9 cellular contexts compared by ENCODE assay signal in genomic region chr16:67169642-67170167, GRCh38. TPM values are rescaled to one million over a fixed set of nuclear protein-coding genes. Genes with fewer than 3 reads are reported as not detected.
A peak's percentile ranks its signal among the peaks of the same experiment; 100 is the strongest.
DNase-seq lines count a peak whose midpoint lies in the region; ATAC-seq, FAIRE-seq and TF ChIP-seq lines count a peak whose summit lies in the region.
"Had no signal": no experiment of that assay in that cellular context is flagged by ENCODE, and none has a peak within 500 bp of the region (broad histone marks: within the 10 kb centered on the region; RNA-seq: fewer than 3 reads in every experiment).

No MANE protein-coding gene starts in this region.

- no peak for FAIRE-seq in bronchial epithelial cell (lab: Jason Lieb, UNC)
- no peak for FAIRE-seq in HepG2 (lab: Jason Lieb, UNC)
- FAIRE-seq: colon had no signal

- H3K4me1 ChIP-seq in OCI-LY1 (ENCODE audit: insufficient read depth, low read length, severe bottlenecking) = peaks cover 23% of the 10 kb centered on the region
- peaks cover 68% of the 10 kb centered on the region for H3K4me1 ChIP-seq in HepG2 (ENCODE audit: insufficient read depth, low read length)
- peaks cover 44% of the 10 kb centered on the region for H3K4me1 ChIP-seq in testis

- H3K9me2 ChIP-seq in OCI-LY1 (ENCODE audit: low read depth, low read length) = no peaks in the 10 kb centered on the region

- in situ Hi-C loops in HepG2 (cut with HindIII; ENCODE audit: extremely low pct_ligation_motif_present, low pct_unique_long_range_greater_than_20kb) = no loop called here

- H3F3A ChIP-seq in OCI-LY1 (ENCODE audit: insufficient read depth, low read length) = no peaks in the 10 kb centered on the region

- H3K27ac ChIP-seq in OCI-LY1 (ENCODE audit: low read depth, low read length, poor library complexity, severe bottlenecking) (no peak overlapping the region), HepG2 (ENCODE audit: extremely low read length, insufficient read depth, low read length) (peak overlapping the region; percentile 71), testis (peak overlapping the region; percentile 88 to 90)

- peak; percentile 72 for TF ChIP-seq CTCF in OCI-LY1 (IDR thresholded peaks at IDR 0.05; ENCODE audit: low read length)
- TF ChIP-seq CTCF in bronchial epithelial cell (IDR thresholded peaks at IDR 0.05; ENCODE audit: insufficient read depth, low read length, severe bottlenecking) = peak; percentile 71
- TF ChIP-seq CTCF in HepG2 (CRISPR knock-in tag; IDR thresholded peaks at IDR 0.05) = peak; percentile 77
- TF ChIP-seq CTCF in testis (IDR thresholded peaks at IDR 0.05) = peak in 2 of 3 experiments; percentile 39 to 57

- H3K4me2 ChIP-seq in OCI-LY1 (ENCODE audit: low read length) (peak overlapping the region; percentile 68), HepG2 (ENCODE audit: low read depth, low read length) (peak overlapping the region; percentile 99)

- TF ChIP-seq POLR2A in HepG2 (IDR thresholded peaks at IDR 0.05; ENCODE audit: insufficient read depth in 1 of 2, low read depth in 2 of 2, low read length in 2 of 2) (no peak), testis (IDR thresholded peaks at IDR 0.05) (no peak)

- TF ChIP-seq RAD21 in HepG2 (CRISPR knock-in tag; IDR thresholded peaks at IDR 0.05) = no peak

- TF ChIP-seq EP300 in HepG2 (IDR thresholded peaks at IDR 0.05; ENCODE audit: low read depth in 2 of 2, low read length in 2 of 2) (no peak), HepG2 (CRISPR knock-in tag; IDR thresholded peaks at IDR 0.05; ENCODE audit: borderline replicate concordance) (no peak; the same call in 1 of the 2 replicates)

- H4K20me1 ChIP-seq in OCI-LY1 (ENCODE audit: insufficient read depth, low read length) (no peaks in the 10 kb centered on the region), HepG2 (ENCODE audit: insufficient read depth, low read length) (no peaks in the 10 kb centered on the region)

- ATAC-seq in HepG2 = peak; percentile 8
- ATAC-seq in HG02623 (IDR thresholded peaks at IDR 0.05; ENCODE audit: unreplicated experiment) = no peak

- H3K4me3 ChIP-seq in OCI-LY1 (ENCODE audit: low read depth, low read length, poor library complexity, severe bottlenecking) = peak overlapping the region; percentile 45
- H3K4me3 ChIP-seq in bronchial epithelial cell (ENCODE audit: low read depth, low read length) = peak overlapping the region; percentile 43
- peak overlapping the region; percentile 65 to 78 (median 67) for H3K4me3 ChIP-seq in HepG2 (replicated peaks in 1 of 3; ENCODE audit: insufficient read depth in 1 of 3, low read depth in 2 of 3, low read length in 3 of 3)
- H3K4me3 ChIP-seq in testis = peak overlapping the region; percentile 32 to 52

- DNase-seq in NCI-H748 (lab: John Stamatoyannopoulos, UW; ENCODE audit: unreplicated experiment) = peak; percentile 66
- no peak for DNase-seq in NCI-H748 treated with DMSO at 0.1 percent for 48 hours (lab: John Stamatoyannopoulos, UW)
- no peak for DNase-seq in bronchial epithelial cell (ENCODE audit: low read depth)
- DNase-seq in HepG2 (ENCODE audit: low spot score) = peak; percentile 54
- peak; percentile 60 for DNase-seq in testis
- DNase-seq in SKM-1 (lab: John Stamatoyannopoulos, UW; ENCODE audit: unreplicated experiment) = no peak

- no peaks in the 10 kb centered on the region for H3K9me3 ChIP-seq in OCI-LY1 (ENCODE audit: low read length)
- H3K9me3 ChIP-seq in HepG2 (ENCODE audit: low read length) = no peaks in the 10 kb centered on the region
- H3K9me3 ChIP-seq in testis = no peaks in the 10 kb centered on the region

- H3K36me3 ChIP-seq in OCI-LY1 (ENCODE audit: insufficient read depth, low read length) = no peaks in the 10 kb centered on the region
- H3K36me3 ChIP-seq in bronchial epithelial cell (ENCODE audit: control insufficient read depth, insufficient read depth, low read length) = no peaks in the 10 kb centered on the region
- no peaks in the 10 kb centered on the region for H3K36me3 ChIP-seq in HepG2 (replicated peaks in 1 of 2; ENCODE audit: control insufficient read depth in 1 of 2, insufficient read depth in 2 of 2, low read length in 2 of 2)
- H3K36me3 ChIP-seq in testis (ENCODE audit: low read depth, missing control alignments) = no peaks in the 10 kb centered on the region

- CTCF ChIA-PET in HepG2 (lab: Yijun Ruan, JAX; ENCODE audit: low intra/inter-chr PET ratio, low total read pairs) = interaction anchor here (1.0 to 1.5 kb wide), 2 partner anchors 10 to 14 kb away, joined by 3 to 4 read pairs; partner anchors contain the start of genes FBXL8, MATCAP1 and TRADD

- no peaks in the 10 kb centered on the region for H3K27me3 ChIP-seq in OCI-LY1 (ENCODE audit: insufficient read depth, low read length)
- H3K27me3 ChIP-seq in bronchial epithelial cell (ENCODE audit: control insufficient read depth, insufficient read depth, low read length) = peaks cover 13% of the 10 kb centered on the region
- H3K27me3 ChIP-seq in HepG2 (ENCODE audit: control insufficient read depth in 1 of 2, insufficient read depth in 2 of 2, low read length in 2 of 2) = peaks cover 9 to 40% of the 10 kb centered on the region in 2 experiments
- H3K27me3 ChIP-seq in testis = no peaks in the 10 kb centered on the region

- BruUV-seq in HepG2 (replicated peaks; lab: Mats Ljungman, UMichigan) = no TSS peak

- intact Hi-C loops in HepG2 (cut with micrococcal nuclease; ENCODE audit: unreplicated experiment) = loop anchor here (1.0 kb wide), 2 partner anchors 14 to 192 kb away; partner anchors contain the start of gene MATCAP1
- intact Hi-C loops in testis (cut with DNase I; ENCODE audit: low total_unique reads) = no loop called here

- POLR2A ChIA-PET in HepG2 (lab: Yijun Ruan, JAX) = interaction anchor here (1.1 to 3.4 kb wide), 17 partner anchors 10 to 265 kb away, joined by 3 to 54 read pairs (median 5); partner anchors contain the start of genes B3GNT9, CBFB, FBXL8 and HSD11B2

- H2AFZ ChIP-seq in OCI-LY1 (ENCODE audit: low read length) (no peak overlapping the region), HepG2 (ENCODE audit: low read length) (peak overlapping the region; percentile 30)

- 5% methylated on average over 19 of the region's 24 CpGs for WGBS in HepG2 (ENCODE audit: low lambda C conversion rate)
- 4% methylated on average over 21 to 24 of the region's 24 CpGs for WGBS in testis, 2 donors

- H3K9ac ChIP-seq in OCI-LY1 (ENCODE audit: low read length) (peak overlapping the region; percentile 36; the same call in 1 of the 2 replicates), HepG2 (ENCODE audit: insufficient read depth, low read depth, low read length) (peak overlapping the region; percentile 75)

- H3K79me2 ChIP-seq in OCI-LY1 (ENCODE audit: insufficient read depth, low read length) = no peaks in the 10 kb centered on the region
- no peaks in the 10 kb centered on the region for H3K79me2 ChIP-seq in HepG2 (ENCODE audit: insufficient read depth, low read length)

RNA-seq across cellular contexts. Expression of gene NOL3, which starts 0.6 kb away (rescaled TPM):
- total RNA-seq in bronchial epithelial cell (28.2 and 37.8 TPM in 2 replicates), HepG2 (2016; rRNA removed; fragmentation: Illumina TruSeq; extraction: Trizol) (3.1 and 5.7 TPM in 2 replicates), testis (10 to 100 TPM; 16.2 to 34.9 TPM)
- total RNA-seq in HepG2 (2016; cell fraction: cytosol; rRNA removed; fragmentation: Illumina TruSeq; extraction: Trizol; ENCODE audit: low read depth) = 0.91 and 1.1 TPM in 2 replicates
- total RNA-seq in HepG2 (2016; cell fraction: insoluble cytoplasmic fraction; rRNA removed; fragmentation: Illumina TruSeq; extraction: Trizol) = 3.8 and 4.1 TPM in 2 replicates
- 2.1 and 2.2 TPM in 2 replicates for total RNA-seq in HepG2 (2016; cell fraction: membrane; rRNA removed; fragmentation: Illumina TruSeq; extraction: Trizol)
- 2.7 and 3.0 TPM in 2 replicates for total RNA-seq in HepG2 (2016; cell fraction: nucleus; rRNA removed; fragmentation: Illumina TruSeq; extraction: Trizol)
- polyA plus RNA-seq in HepG2 (2011; rRNA removed) (20.5 and 23.3 TPM in 2 replicates), testis (ENCODE audit: insufficient read depth, low read depth, low replicate concordance) (11.8 TPM)
- polyA plus RNA-seq in HepG2 (2011; cell fraction: cytosol; rRNA removed) = 9.2 and 14.1 TPM in 2 replicates
- 78.8 and 95.6 TPM in 2 replicates for polyA plus RNA-seq in HepG2 (2011; cell fraction: nucleus; rRNA removed)
- polyA plus RNA-seq in HepG2 (2012) = 23.5 and 26.3 TPM in 2 replicates
- polyA plus RNA-seq in HepG2 (2016; cell fraction: cytosol; fragmentation: Illumina TruSeq; extraction: Trizol; ENCODE audit: low read depth) = 1.1 and 1.3 TPM in 2 replicates
- 3.6 TPM in 2 replicates for polyA plus RNA-seq in HepG2 (2016; cell fraction: insoluble cytoplasmic fraction; fragmentation: Illumina TruSeq; extraction: Trizol; ENCODE audit: low read depth)
- polyA plus RNA-seq in HepG2 (2016; cell fraction: membrane; fragmentation: Illumina TruSeq; extraction: Trizol; ENCODE audit: low read depth) = 2.3 and 2.9 TPM in 2 replicates
- 18.2 and 26.0 TPM in 2 replicates for polyA plus RNA-seq in HepG2 (2016; cell fraction: nucleus; fragmentation: Illumina TruSeq; extraction: Trizol; ENCODE audit: insufficient read depth, low read depth)
- 5.4 and 16.0 TPM in 2 replicates for polyA minus RNA-seq in HepG2 (2011; rRNA and poly(A)+ RNA removed; ENCODE audit: low replicate concordance)
- polyA minus RNA-seq in HepG2 (2011; cell fraction: cytosol; rRNA and poly(A)+ RNA removed) = 2.8 and 3.7 TPM in 2 replicates
- 14.3 and 16.3 TPM in 2 replicates for polyA minus RNA-seq in HepG2 (2011; cell fraction: nucleus; rRNA and poly(A)+ RNA removed)

RNA-seq across cellular contexts. Expression of gene HSF4, which starts 5.2 kb away (rescaled TPM):
- total RNA-seq in bronchial epithelial cell (3.7 and 8.1 TPM in 2 replicates), HepG2 (2016; rRNA removed; fragmentation: Illumina TruSeq; extraction: Trizol) (0.41 and 3.5 TPM in 2 replicates), testis (10 to 100 TPM; 63.4 to 78.3 TPM)
- total RNA-seq in HepG2 (2016; cell fraction: cytosol; rRNA removed; fragmentation: Illumina TruSeq; extraction: Trizol; ENCODE audit: low read depth) = 0.44 and 1.0 TPM in 2 replicates
- 0.79 and 3.2 TPM in 2 replicates for total RNA-seq in HepG2 (2016; cell fraction: insoluble cytoplasmic fraction; rRNA removed; fragmentation: Illumina TruSeq; extraction: Trizol)
- 0.59 and 0.68 TPM in 2 replicates for total RNA-seq in HepG2 (2016; cell fraction: membrane; rRNA removed; fragmentation: Illumina TruSeq; extraction: Trizol)
- total RNA-seq in HepG2 (2016; cell fraction: nucleus; rRNA removed; fragmentation: Illumina TruSeq; extraction: Trizol) = 4.6 and 5.3 TPM in 2 replicates
- polyA plus RNA-seq in HepG2 (2011; rRNA removed) (16.9 and 17.9 TPM in 2 replicates), testis (ENCODE audit: insufficient read depth, low read depth, low replicate concordance) (20.2 TPM)
- polyA plus RNA-seq in HepG2 (2011; cell fraction: cytosol; rRNA removed) = 1.8 and 2.3 TPM in 2 replicates
- 319 and 364 TPM in 2 replicates for polyA plus RNA-seq in HepG2 (2011; cell fraction: nucleus; rRNA removed)
- polyA plus RNA-seq in HepG2 (2012) = 12.3 and 18.7 TPM in 2 replicates
- polyA plus RNA-seq in HepG2 (2016; cell fraction: cytosol; fragmentation: Illumina TruSeq; extraction: Trizol; ENCODE audit: low read depth) = 0.77 TPM in 1 of 2 replicates, not detected in the other
- polyA plus RNA-seq in HepG2 (2016; cell fraction: insoluble cytoplasmic fraction; fragmentation: Illumina TruSeq; extraction: Trizol; ENCODE audit: low read depth) = 0.87 and 1.1 TPM in 2 replicates
- polyA plus RNA-seq in HepG2 (2016; cell fraction: membrane; fragmentation: Illumina TruSeq; extraction: Trizol; ENCODE audit: low read depth) = 0.36 and 0.41 TPM in 2 replicates
- 18.4 and 20.6 TPM in 2 replicates for polyA plus RNA-seq in HepG2 (2016; cell fraction: nucleus; fragmentation: Illumina TruSeq; extraction: Trizol; ENCODE audit: insufficient read depth, low read depth)
- 7.7 and 14.1 TPM in 2 replicates for polyA minus RNA-seq in HepG2 (2011; rRNA and poly(A)+ RNA removed; ENCODE audit: low replicate concordance)
- polyA minus RNA-seq in HepG2 (2011; cell fraction: cytosol; rRNA and poly(A)+ RNA removed) = 1.1 TPM in 1 of 2 replicates, not detected in the other
- 19.5 and 25.2 TPM in 2 replicates for polyA minus RNA-seq in HepG2 (2011; cell fraction: nucleus; rRNA and poly(A)+ RNA removed)

RNA-seq across cellular contexts. Expression of gene FBXL8, which starts 9.9 kb away (rescaled TPM):
- 4.1 and 4.5 TPM in 2 replicates for total RNA-seq in bronchial epithelial cell
- total RNA-seq in HepG2 (2016; rRNA removed; fragmentation: Illumina TruSeq; extraction: Trizol) = 1.5 and 3.9 TPM in 2 replicates
- total RNA-seq in HepG2 (2016; cell fraction: cytosol; rRNA removed; fragmentation: Illumina TruSeq; extraction: Trizol; ENCODE audit: low read depth) = 0.81 and 0.88 TPM in 2 replicates
- total RNA-seq in HepG2 (2016; cell fraction: insoluble cytoplasmic fraction; rRNA removed; fragmentation: Illumina TruSeq; extraction: Trizol) = 1.2 and 3.5 TPM in 2 replicates
- total RNA-seq in HepG2 (2016; cell fraction: membrane; rRNA removed; fragmentation: Illumina TruSeq; extraction: Trizol) = 1.9 and 2.3 TPM in 2 replicates
- 4.6 and 4.8 TPM in 2 replicates for total RNA-seq in HepG2 (2016; cell fraction: nucleus; rRNA removed; fragmentation: Illumina TruSeq; extraction: Trizol)
- 9.3 and 10.9 TPM in 2 replicates for polyA plus RNA-seq in HepG2 (2011; rRNA removed)
- 3.2 and 6.0 TPM in 2 replicates for polyA plus RNA-seq in HepG2 (2011; cell fraction: cytosol; rRNA removed)
- polyA plus RNA-seq in HepG2 (2011; cell fraction: nucleus; rRNA removed) = 173 and 222 TPM in 2 replicates
- 5.8 and 7.5 TPM in 2 replicates for polyA plus RNA-seq in HepG2 (2012)
- 0.17 and 0.29 TPM in 2 replicates for polyA plus RNA-seq in HepG2 (2016; cell fraction: cytosol; fragmentation: Illumina TruSeq; extraction: Trizol; ENCODE audit: low read depth)
- polyA plus RNA-seq in HepG2 (2016; cell fraction: insoluble cytoplasmic fraction; fragmentation: Illumina TruSeq; extraction: Trizol; ENCODE audit: low read depth) = 2.0 and 2.2 TPM in 2 replicates
- 0.58 and 0.92 TPM in 2 replicates for polyA plus RNA-seq in HepG2 (2016; cell fraction: membrane; fragmentation: Illumina TruSeq; extraction: Trizol; ENCODE audit: low read depth)
- 9.5 and 16.0 TPM in 2 replicates for polyA plus RNA-seq in HepG2 (2016; cell fraction: nucleus; fragmentation: Illumina TruSeq; extraction: Trizol; ENCODE audit: insufficient read depth, low read depth)
- 4.6 and 9.2 TPM in 2 replicates for polyA minus RNA-seq in HepG2 (2011; rRNA and poly(A)+ RNA removed; ENCODE audit: low replicate concordance)
- polyA minus RNA-seq in HepG2 (2011; cell fraction: cytosol; rRNA and poly(A)+ RNA removed) = 2.9 and 3.2 TPM in 2 replicates
- 19.1 and 22.3 TPM in 2 replicates for polyA minus RNA-seq in HepG2 (2011; cell fraction: nucleus; rRNA and poly(A)+ RNA removed)
- 10 to 100 TPM; 20.6 to 26.9 TPM for total RNA-seq in testis
- 3.7 TPM for polyA plus RNA-seq in testis (ENCODE audit: insufficient read depth, low read depth, low replicate concordance)

RNA-seq across cellular contexts. Expression of gene TRADD, which starts 10.0 kb away (rescaled TPM):
- total RNA-seq in bronchial epithelial cell (31.9 and 35.8 TPM in 2 replicates), HepG2 (2016; rRNA removed; fragmentation: Illumina TruSeq; extraction: Trizol) (6.2 and 7.8 TPM in 2 replicates), testis (10 to 100 TPM; 15.9 to 23.9 TPM)
- total RNA-seq in HepG2 (2016; cell fraction: cytosol; rRNA removed; fragmentation: Illumina TruSeq; extraction: Trizol; ENCODE audit: low read depth) = 3.2 TPM in 2 replicates
- total RNA-seq in HepG2 (2016; cell fraction: insoluble cytoplasmic fraction; rRNA removed; fragmentation: Illumina TruSeq; extraction: Trizol) = 6.8 and 9.0 TPM in 2 replicates
- 4.6 and 4.9 TPM in 2 replicates for total RNA-seq in HepG2 (2016; cell fraction: membrane; rRNA removed; fragmentation: Illumina TruSeq; extraction: Trizol)
- 4.8 and 4.9 TPM in 2 replicates for total RNA-seq in HepG2 (2016; cell fraction: nucleus; rRNA removed; fragmentation: Illumina TruSeq; extraction: Trizol)
- polyA plus RNA-seq in HepG2 (2011; rRNA removed) (8.2 and 10.3 TPM in 2 replicates), testis (ENCODE audit: insufficient read depth, low read depth, low replicate concordance) (7.4 TPM)
- 9.8 and 13.8 TPM in 2 replicates for polyA plus RNA-seq in HepG2 (2011; cell fraction: cytosol; rRNA removed)
- 22.9 and 28.2 TPM in 2 replicates for polyA plus RNA-seq in HepG2 (2011; cell fraction: nucleus; rRNA removed)
- polyA plus RNA-seq in HepG2 (2012) = 5.3 TPM in 2 replicates
- 3.1 and 3.6 TPM in 2 replicates for polyA plus RNA-seq in HepG2 (2016; cell fraction: cytosol; fragmentation: Illumina TruSeq; extraction: Trizol; ENCODE audit: low read depth)
- 5.3 and 5.9 TPM in 2 replicates for polyA plus RNA-seq in HepG2 (2016; cell fraction: insoluble cytoplasmic fraction; fragmentation: Illumina TruSeq; extraction: Trizol; ENCODE audit: low read depth)
- polyA plus RNA-seq in HepG2 (2016; cell fraction: membrane; fragmentation: Illumina TruSeq; extraction: Trizol; ENCODE audit: low read depth) = 3.2 and 3.8 TPM in 2 replicates
- polyA plus RNA-seq in HepG2 (2016; cell fraction: nucleus; fragmentation: Illumina TruSeq; extraction: Trizol; ENCODE audit: insufficient read depth, low read depth) = 11.5 and 13.8 TPM in 2 replicates
- polyA minus RNA-seq in HepG2 (2011; rRNA and poly(A)+ RNA removed; ENCODE audit: low replicate concordance) = 3.4 and 5.6 TPM in 2 replicates
- 4.1 and 5.0 TPM in 2 replicates for polyA minus RNA-seq in HepG2 (2011; cell fraction: cytosol; rRNA and poly(A)+ RNA removed)
- polyA minus RNA-seq in HepG2 (2011; cell fraction: nucleus; rRNA and poly(A)+ RNA removed) = 5.0 TPM in 2 replicates

RNA-seq across cellular contexts. Expression of gene MATCAP1, which starts 14.1 kb away (rescaled TPM):
- total RNA-seq in bronchial epithelial cell (5.5 and 5.8 TPM in 2 replicates), HepG2 (2016; rRNA removed; fragmentation: Illumina TruSeq; extraction: Trizol) (4.4 and 11.2 TPM in 2 replicates), testis (10 to 100 TPM; 65.1 to 89.4 TPM)
- 1.6 and 1.8 TPM in 2 replicates for total RNA-seq in HepG2 (2016; cell fraction: cytosol; rRNA removed; fragmentation: Illumina TruSeq; extraction: Trizol; ENCODE audit: low read depth)
- 2.7 and 10.6 TPM in 2 replicates for total RNA-seq in HepG2 (2016; cell fraction: insoluble cytoplasmic fraction; rRNA removed; fragmentation: Illumina TruSeq; extraction: Trizol)
- total RNA-seq in HepG2 (2016; cell fraction: membrane; rRNA removed; fragmentation: Illumina TruSeq; extraction: Trizol) = 2.7 and 2.9 TPM in 2 replicates
- 17.2 and 18.4 TPM in 2 replicates for total RNA-seq in HepG2 (2016; cell fraction: nucleus; rRNA removed; fragmentation: Illumina TruSeq; extraction: Trizol)
- polyA plus RNA-seq in HepG2 (2011; rRNA removed) (24.5 and 27.2 TPM in 2 replicates), testis (ENCODE audit: insufficient read depth, low read depth, low replicate concordance) (44.6 TPM)
- polyA plus RNA-seq in HepG2 (2011; cell fraction: cytosol; rRNA removed) = 8.7 and 14.3 TPM in 2 replicates
- polyA plus RNA-seq in HepG2 (2011; cell fraction: nucleus; rRNA removed) = 237 and 259 TPM in 2 replicates
- 13.7 and 14.6 TPM in 2 replicates for polyA plus RNA-seq in HepG2 (2012)
- polyA plus RNA-seq in HepG2 (2016; cell fraction: cytosol; fragmentation: Illumina TruSeq; extraction: Trizol; ENCODE audit: low read depth) = 0.87 TPM in 2 replicates
- polyA plus RNA-seq in HepG2 (2016; cell fraction: insoluble cytoplasmic fraction; fragmentation: Illumina TruSeq; extraction: Trizol; ENCODE audit: low read depth) = 2.4 and 4.1 TPM in 2 replicates
- 2.0 and 2.4 TPM in 2 replicates for polyA plus RNA-seq in HepG2 (2016; cell fraction: membrane; fragmentation: Illumina TruSeq; extraction: Trizol; ENCODE audit: low read depth)
- polyA plus RNA-seq in HepG2 (2016; cell fraction: nucleus; fragmentation: Illumina TruSeq; extraction: Trizol; ENCODE audit: insufficient read depth, low read depth) = 49.4 and 51.7 TPM in 2 replicates
- polyA minus RNA-seq in HepG2 (2011; rRNA and poly(A)+ RNA removed; ENCODE audit: low replicate concordance) = 9.7 and 21.1 TPM in 2 replicates
- 3.8 and 4.3 TPM in 2 replicates for polyA minus RNA-seq in HepG2 (2011; cell fraction: cytosol; rRNA and poly(A)+ RNA removed)
- 45.8 and 47.5 TPM in 2 replicates for polyA minus RNA-seq in HepG2 (2011; cell fraction: nucleus; rRNA and poly(A)+ RNA removed)

Comparison
In these comparisons a context has a peak if more than half of its experiments do, and no peak if none do; other contexts are left out.
1. DNase-seq: peak in NCI-H748 (single experiment), HepG2 (single experiment) and testis (single experiment); none in NCI-H748 treated with DMSO at 0.1 percent for 48 hours (single experiment), bronchial epithelial cell (single experiment) and SKM-1 (single experiment).
2. Peak in every context shown above with its lines, with median percentiles within 50 percentile points of each other: H3K4me3 ChIP-seq and CTCF ChIP-seq.